In genomic region chr10:14382022-14382421, GRCh38 we compare ENCODE assay signal across 8 cellular contexts. TPM values are rescaled to one million over a fixed set of nuclear protein-coding genes. Genes with fewer than 3 reads are reported as not detected.
A peak's percentile ranks its signal among the peaks of the same experiment; 100 is the strongest.
DNase-seq lines count a peak whose midpoint lies in the region; ATAC-seq and TF ChIP-seq lines count a peak whose summit lies in the region.

No MANE protein-coding gene starts in this region.

- no peak for TF ChIP-seq CTCF in tibial artery (IDR thresholded peaks at IDR 0.05)

- ATAC-seq in GM18519 (IDR thresholded peaks at IDR 0.05; ENCODE audit: low FRiP score, unreplicated experiment) (peak; percentile 48), HG03066 (IDR thresholded peaks at IDR 0.05; ENCODE audit: low read depth, unreplicated experiment) (peak; percentile 60)
- peak; percentile 44 for ATAC-seq in activated T-helper 17 cell treated with anti-CD3 and anti-CD28 coated beads, Interleukin-2, amount 50 U/mL, for 72 hours (replicated peaks)

- H3K4me3 ChIP-seq in tibial artery: no peak overlapping the region

- peaks cover 0 to 3% (median 0%) of the 10 kb centered on the region in 4 donors for H3K4me1 ChIP-seq in tibial artery

- H3K27me3 ChIP-seq in tibial artery: peaks cover 0 to 2% of the 10 kb centered on the region in 2 donors

- H3K27me3 Mint-ChIP-seq in activated T-helper 17 cell treated with anti-CD3 and anti-CD28 coated beads, Interleukin-2, amount 50 U/mL, for 72 hours: peaks cover 30% of the 10 kb centered on the region
- H3K27me3 Mint-ChIP-seq in immature natural killer cell (ENCODE audit: low read depth in 3 of 3): peaks cover 1 to 7% (median 2%) of the 10 kb centered on the region in 3 donors

- H3K9me3 Mint-ChIP-seq in activated T-helper 17 cell treated with anti-CD3 and anti-CD28 coated beads, Interleukin-2, amount 50 U/mL, for 72 hours: no peaks in the 10 kb centered on the region
- H3K9me3 Mint-ChIP-seq in immature natural killer cell: no peaks in the 10 kb centered on the region

- no peak overlapping the region for H3K27ac ChIP-seq in tibial artery

- peaks cover 31% of the 10 kb centered on the region for H3K4me1 Mint-ChIP-seq in activated T-helper 17 cell treated with anti-CD3 and anti-CD28 coated beads, Interleukin-2, amount 50 U/mL, for 72 hours
- no peaks in the 10 kb centered on the region for H3K4me1 Mint-ChIP-seq in immature natural killer cell

- no peak overlapping the region for H3K27ac Mint-ChIP-seq in activated T-helper 17 cell treated with anti-CD3 and anti-CD28 coated beads, Interleukin-2, amount 50 U/mL, for 72 hours
- H3K27ac Mint-ChIP-seq in immature natural killer cell: no peak overlapping the region

- H3K36me3 Mint-ChIP-seq in activated T-helper 17 cell treated with anti-CD3 and anti-CD28 coated beads, Interleukin-2, amount 50 U/mL, for 72 hours (ENCODE audit: low read depth): no peaks in the 10 kb centered on the region
- H3K36me3 Mint-ChIP-seq in immature natural killer cell: no peaks in the 10 kb centered on the region

- H3K4me3 Mint-ChIP-seq in activated T-helper 17 cell treated with anti-CD3 and anti-CD28 coated beads, Interleukin-2, amount 50 U/mL, for 72 hours: no peak overlapping the region
- no peak overlapping the region for H3K4me3 Mint-ChIP-seq in immature natural killer cell

- H3K9me3 ChIP-seq in tibial artery: no peaks in the 10 kb centered on the region

- DNase-seq in stimulated activated CD4-positive, alpha-beta T cell treated with anti-CD3 and anti-CD28 coated beads, Interleukin-12 subunit alpha, Interleukin-12 subunit beta, amount 100 ng/mL, for 4 hours: peak; percentile 45
- DNase-seq in tibial artery (no peak), NCI-H2081 treated with DMSO at 0.1 percent for 48 hours (lab: John Stamatoyannopoulos, UW) (no peak), NCI-H1105 (lab: John Stamatoyannopoulos, UW) (no peak), immature natural killer cell (no peak)

- H3K36me3 ChIP-seq in tibial artery: no peaks in the 10 kb centered on the region

- intact Hi-C loops in tibial artery (cut with DNase I; ENCODE audit: low total_unique reads): no loop called here

RNA-seq across cellular contexts. Expression of gene FRMD4A, which starts 51.3 kb away (rescaled TPM):
- total RNA-seq in activated T-helper 17 cell treated with anti-CD3 and anti-CD28 coated beads, Interleukin-2, amount 50 U/mL, for 72 hours: 1 to 10 TPM in 1 of 2 donors, under 1 TPM in 1; 0.69 to 2.0 TPM
- under 1 TPM in 1 of 3 donors, not detected in 2; 0.48 TPM for polyA plus RNA-seq in immature natural killer cell
